Comparison of ENCODE assay signal across 9 cellular contexts in genomic region chr10:121823993-121824463, GRCh38.
DNase-seq lines count a peak whose midpoint lies in the region; ATAC-seq and TF ChIP-seq lines count a peak whose summit lies in the region.
"Had no signal": no experiment of that assay in that cellular context is flagged by ENCODE, and none has a peak within 500 bp of the region (broad histone marks: within the 10 kb centered on the region; RNA-seq: fewer than 3 reads in every experiment).

No MANE protein-coding gene starts in this region.

- TF ChIP-seq CTCF in chondrocyte (IDR thresholded peaks at IDR 0.05) (peak; percentile 85), lower lobe of right lung (IDR thresholded peaks at IDR 0.05) (peak; percentile 63)

- no peaks in the 10 kb centered on the region for H3K9me3 Mint-ChIP-seq in chondrocyte (ENCODE audit: low read depth)
- H3K9me3 Mint-ChIP-seq: naive thymus-derived CD8-positive, alpha-beta T cell had no signal

- intact Hi-C loops in lower lobe of right lung (cut with DNase I) = no loop called here

- H3K27ac ChIP-seq in lower lobe of right lung = no peak overlapping the region

- peak; percentile 49 for ATAC-seq in GM21529 (IDR thresholded peaks at IDR 0.05; ENCODE audit: unreplicated experiment)
- ATAC-seq in lower lobe of right lung = peak in 1 of 2 donors; percentile 36
- no peak for ATAC-seq in HG02970 (IDR thresholded peaks at IDR 0.05; ENCODE audit: low FRiP score, unreplicated experiment)
- ATAC-seq in GM18505 (IDR thresholded peaks at IDR 0.05; ENCODE audit: unreplicated experiment) = no peak
- no peak for ATAC-seq in GM19328 (IDR thresholded peaks at IDR 0.05; ENCODE audit: unreplicated experiment)
- ATAC-seq: naive thymus-derived CD8-positive, alpha-beta T cell had no signal

- H3K36me3 Mint-ChIP-seq in chondrocyte (ENCODE audit: low read depth) = peaks cover 10% of the 10 kb centered on the region

- no peak overlapping the region for H3K4me3 Mint-ChIP-seq in chondrocyte (ENCODE audit: unreplicated experiment)
- H3K4me3 Mint-ChIP-seq: naive thymus-derived CD8-positive, alpha-beta T cell had no signal

- no peaks in the 10 kb centered on the region for H3K4me1 ChIP-seq in lower lobe of right lung

- no peaks in the 10 kb centered on the region for H3K27me3 ChIP-seq in lower lobe of right lung (ENCODE audit: low read depth)

- peaks cover 4% of the 10 kb centered on the region for H3K9me3 ChIP-seq in lower lobe of right lung

- H3K4me3 ChIP-seq in lower lobe of right lung = no peak overlapping the region

- DNase-seq in D341Med (ENCODE audit: low spot score) (peak; percentile 38), NCI-H69 (lab: John Stamatoyannopoulos, UW) (peak; percentile 59), chondrocyte (ENCODE audit: low spot score) (no peak), lower lobe of right lung (no peak)

- peaks cover 22% of the 10 kb centered on the region for H3K4me1 Mint-ChIP-seq in chondrocyte (ENCODE audit: low read depth)

- no peak for TF ChIP-seq POLR2A in GM18505 (IDR thresholded peaks at IDR 0.05; ENCODE audit: borderline replicate concordance, extremely low read depth, insufficient read depth, insufficient read length)

- H3K27me3 Mint-ChIP-seq in chondrocyte (ENCODE audit: low read depth) = no peaks in the 10 kb centered on the region
- H3K27me3 Mint-ChIP-seq: naive thymus-derived CD8-positive, alpha-beta T cell had no signal

- peak overlapping the region; percentile 43 for H3K27ac Mint-ChIP-seq in chondrocyte (ENCODE audit: unreplicated experiment)

- H3K36me3 ChIP-seq in lower lobe of right lung = peaks cover 17% of the 10 kb centered on the region

Comparison
In these comparisons a context has a peak if more than half of its experiments do, and no peak if none do; other contexts are left out.
1. DNase-seq: peak in D341Med (single experiment) and NCI-H69 (single experiment); none in chondrocyte (single experiment) and lower lobe of right lung (single experiment).